In the genomic region with DNA sequence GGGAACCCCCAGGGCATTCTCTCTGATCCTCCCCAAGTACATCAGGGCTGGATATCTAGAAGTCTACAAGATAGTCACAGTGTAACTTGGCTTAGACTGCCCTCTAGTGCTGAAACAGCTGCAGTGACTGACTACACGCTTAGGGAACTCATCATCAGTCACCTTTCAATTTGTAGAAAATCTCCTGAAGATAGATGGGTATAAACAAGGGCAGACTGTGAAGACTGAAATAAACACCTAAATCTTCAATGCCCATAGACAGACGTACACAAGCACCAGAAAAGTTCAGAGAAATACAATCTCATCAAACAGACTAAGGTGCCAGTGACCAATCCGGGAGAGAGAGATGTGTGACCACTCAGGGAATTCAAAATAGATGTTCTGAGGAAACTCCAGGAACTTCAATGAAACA, we compare ENCODE assay signal across 8 cellular contexts. TPM values are rescaled to one million over a fixed set of nuclear protein-coding genes. Genes with fewer than 3 reads are reported as not detected.
A peak's percentile ranks its signal among the peaks of the same experiment; 100 is the strongest.
DNase-seq lines count a peak whose midpoint lies in the region; ATAC-seq, FAIRE-seq and TF ChIP-seq lines count a peak whose summit lies in the region.

No MANE protein-coding gene starts in this region.

- WGBS in trophoblast cell (ENCODE audit: extremely low coverage, insufficient coverage, insufficient read length): no CpG with 5 or more reads among the region's 3 CpGs

- H3K4me3 ChIP-seq in OCI-LY3 (ENCODE audit: low read length) (no peak overlapping the region), trophoblast cell (ENCODE audit: low read depth, low read length) (no peak overlapping the region)

- no peak overlapping the region for H2BK5ac ChIP-seq in trophoblast cell (ENCODE audit: low read depth, low read length, poor library complexity)

- H2AFZ ChIP-seq in OCI-LY3 (ENCODE audit: low read depth, low read length): no peak overlapping the region
- H2AFZ ChIP-seq in trophoblast cell (ENCODE audit: insufficient read depth, low read length, poor library complexity): no peak overlapping the region

- no peak overlapping the region for H2AK5ac ChIP-seq in trophoblast cell (ENCODE audit: low read length)

- peak overlapping the region; percentile 63 for H3K27ac Mint-ChIP-seq in activated T-helper 17 cell treated with anti-CD3 and anti-CD28 coated beads, Interleukin-2, amount 50 U/mL, for 72 hours

- FAIRE-seq in frontal cortex (lab: Jason Lieb, UNC): no peak

- H3K79me1 ChIP-seq in trophoblast cell (ENCODE audit: low read length): no peaks in the 10 kb centered on the region

- peaks cover 3% of the 10 kb centered on the region; the same call in 1 of the 2 replicates for H3K9me3 ChIP-seq in OCI-LY3 (ENCODE audit: insufficient read depth, low read length)
- H3K9me3 ChIP-seq in trophoblast cell (ENCODE audit: insufficient read depth, low read depth, low read length): no peaks in the 10 kb centered on the region

- H3K27ac ChIP-seq in OCI-LY3 (ENCODE audit: low read length) (no peak overlapping the region), trophoblast cell (ENCODE audit: low read depth, low read length) (no peak overlapping the region)

- no peak overlapping the region for H3K4me3 Mint-ChIP-seq in activated T-helper 17 cell treated with anti-CD3 and anti-CD28 coated beads, Interleukin-2, amount 50 U/mL, for 72 hours

- H3K4me1 ChIP-seq in OCI-LY3 (ENCODE audit: low read length) (0 out of 2 replicates have a peak, but pooled peaks cover 2% of the 10 kb centered on the region), trophoblast cell (ENCODE audit: control insufficient read depth in 1 of 2, insufficient read depth in 2 of 2, low read length in 2 of 2) (peaks cover 0 to 2% of the 10 kb centered on the region in 2 experiments)

- H3K27me3 Mint-ChIP-seq in activated T-helper 17 cell treated with anti-CD3 and anti-CD28 coated beads, Interleukin-2, amount 50 U/mL, for 72 hours: no peaks in the 10 kb centered on the region

- H4K20me1 ChIP-seq in OCI-LY3 (ENCODE audit: insufficient read depth, low read length): no peaks in the 10 kb centered on the region

- H3K4me1 Mint-ChIP-seq in activated T-helper 17 cell treated with anti-CD3 and anti-CD28 coated beads, Interleukin-2, amount 50 U/mL, for 72 hours: peaks cover 4% of the 10 kb centered on the region

- peaks cover 70% of the 10 kb centered on the region for H3K36me3 ChIP-seq in OCI-LY3 (replicated peaks; ENCODE audit: low read depth, low read length)
- peaks cover 0 to 5% of the 10 kb centered on the region in 2 experiments for H3K36me3 ChIP-seq in trophoblast cell (ENCODE audit: control insufficient read depth in 1 of 2, insufficient read depth in 2 of 2, low read length in 2 of 2)

- no peak overlapping the region for H3K9ac ChIP-seq in OCI-LY3 (ENCODE audit: low read length)
- no peak overlapping the region for H3K9ac ChIP-seq in trophoblast cell (ENCODE audit: low read length)

- peaks cover 3% of the 10 kb centered on the region; the same call in 1 of the 2 replicates for H3K79me2 ChIP-seq in OCI-LY3 (ENCODE audit: low read length)
- H3K79me2 ChIP-seq in trophoblast cell (ENCODE audit: control insufficient read depth, insufficient read depth, low read length, poor library complexity): no peaks in the 10 kb centered on the region

- peaks cover 87% of the 10 kb centered on the region for H3K36me3 Mint-ChIP-seq in activated T-helper 17 cell treated with anti-CD3 and anti-CD28 coated beads, Interleukin-2, amount 50 U/mL, for 72 hours (ENCODE audit: low read depth)

- no peak overlapping the region for H4K12ac ChIP-seq in trophoblast cell (ENCODE audit: low read depth, low read length)

- H4K91ac ChIP-seq in trophoblast cell (ENCODE audit: low read depth, low read length): no peak overlapping the region

- no peaks in the 10 kb centered on the region for H3K9me3 Mint-ChIP-seq in activated T-helper 17 cell treated with anti-CD3 and anti-CD28 coated beads, Interleukin-2, amount 50 U/mL, for 72 hours

- H3K18ac ChIP-seq in trophoblast cell (ENCODE audit: low read length): no peak overlapping the region

- no peak overlapping the region for H4K8ac ChIP-seq in trophoblast cell (ENCODE audit: low read depth, low read length)

- TF ChIP-seq CTCF in OCI-LY3 (IDR thresholded peaks at IDR 0.05; ENCODE audit: low read depth, low read length): peak; percentile 91

- H3K23ac ChIP-seq in trophoblast cell (ENCODE audit: low read length): no peak overlapping the region

- H2BK120ac ChIP-seq in trophoblast cell (ENCODE audit: insufficient read depth, low read length, poor library complexity): no peak overlapping the region

- DNase-seq in CD1c-positive myeloid dendritic cell (ENCODE audit: extremely low spot score) (peak; percentile 70), frontal cortex (ENCODE audit: low spot score in 2 of 2) (peak; percentile 12 to 43), trophoblast cell (peak; percentile 84 to 98)

- H3K4me2 ChIP-seq in OCI-LY3 (ENCODE audit: low read length) (no peak overlapping the region), trophoblast cell (ENCODE audit: low read length) (no peak overlapping the region)

- H3K27me3 ChIP-seq in OCI-LY3 (ENCODE audit: low read depth, low read length) (no peaks in the 10 kb centered on the region), trophoblast cell (ENCODE audit: insufficient read depth, low read length) (no peaks in the 10 kb centered on the region)

- no peak overlapping the region for H2BK12ac ChIP-seq in trophoblast cell (ENCODE audit: low read length)

- no peak overlapping the region for H3K4ac ChIP-seq in trophoblast cell (ENCODE audit: low read depth, low read length)

- peak; percentile 72 for ATAC-seq in GM18870 (IDR thresholded peaks at IDR 0.05; ENCODE audit: unreplicated experiment)
- ATAC-seq in HG03571 (IDR thresholded peaks at IDR 0.05; ENCODE audit: unreplicated experiment): peak; percentile 74
- peak; percentile 95 for ATAC-seq in activated T-helper 17 cell treated with anti-CD3 and anti-CD28 coated beads, Interleukin-2, amount 50 U/mL, for 72 hours (replicated peaks)
- ATAC-seq in GM19035 (IDR thresholded peaks at IDR 0.05; ENCODE audit: unreplicated experiment): no peak

- H3K14ac ChIP-seq in trophoblast cell (ENCODE audit: low read length): no peak overlapping the region

RNA-seq across cellular contexts. Expression of a gene that starts 46.6 kb away (rescaled TPM):
- 10 to 100 TPM in 1 of 2 donors, 1 to 10 TPM in 1; 5.3 to 16.4 TPM for total RNA-seq in activated T-helper 17 cell treated with anti-CD3 and anti-CD28 coated beads, Interleukin-2, amount 50 U/mL, for 72 hours
- 26.5 TPM for total RNA-seq in frontal cortex
- polyA plus RNA-seq in trophoblast cell (2013): 5.9 and 6.2 TPM in 2 replicates

Comparison
In these comparisons a context has a peak if more than half of its experiments do, and no peak if none do; other contexts are left out.
1. DNase-seq: peak in every context shown above with its lines; median percentile 91 in trophoblast cell; 70 in CD1c-positive myeloid dendritic cell; 28 in frontal cortex.